In the genomic region with DNA sequence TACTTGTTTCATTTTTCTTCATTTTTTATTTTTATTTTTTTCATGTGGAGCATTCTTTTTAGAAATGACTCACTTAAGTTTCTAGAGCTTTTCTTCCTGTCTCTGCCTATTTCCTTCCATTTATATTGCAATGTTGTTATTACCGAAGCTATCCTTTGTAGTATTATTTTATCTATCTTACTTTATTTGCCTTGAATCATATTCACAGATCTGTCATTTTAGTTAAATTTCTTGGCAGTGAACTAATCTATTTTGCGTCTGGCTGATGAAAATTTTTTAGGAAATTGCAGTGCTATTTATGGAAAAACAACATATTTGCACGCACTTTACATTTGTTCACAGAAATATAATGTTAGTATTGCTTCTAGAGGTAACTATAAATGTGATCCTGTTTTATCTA, we compare ENCODE assay signal across 1 cellular context.
TF ChIP-seq lines count a peak whose summit lies in the region.

No MANE protein-coding gene starts in this region.

TF ChIP-seq in HCT116, 20 proteins besides CTCF, POLR2A, EP300 and RAD21 (continued from another document):
- TF ChIP-seq, protein P1, sequence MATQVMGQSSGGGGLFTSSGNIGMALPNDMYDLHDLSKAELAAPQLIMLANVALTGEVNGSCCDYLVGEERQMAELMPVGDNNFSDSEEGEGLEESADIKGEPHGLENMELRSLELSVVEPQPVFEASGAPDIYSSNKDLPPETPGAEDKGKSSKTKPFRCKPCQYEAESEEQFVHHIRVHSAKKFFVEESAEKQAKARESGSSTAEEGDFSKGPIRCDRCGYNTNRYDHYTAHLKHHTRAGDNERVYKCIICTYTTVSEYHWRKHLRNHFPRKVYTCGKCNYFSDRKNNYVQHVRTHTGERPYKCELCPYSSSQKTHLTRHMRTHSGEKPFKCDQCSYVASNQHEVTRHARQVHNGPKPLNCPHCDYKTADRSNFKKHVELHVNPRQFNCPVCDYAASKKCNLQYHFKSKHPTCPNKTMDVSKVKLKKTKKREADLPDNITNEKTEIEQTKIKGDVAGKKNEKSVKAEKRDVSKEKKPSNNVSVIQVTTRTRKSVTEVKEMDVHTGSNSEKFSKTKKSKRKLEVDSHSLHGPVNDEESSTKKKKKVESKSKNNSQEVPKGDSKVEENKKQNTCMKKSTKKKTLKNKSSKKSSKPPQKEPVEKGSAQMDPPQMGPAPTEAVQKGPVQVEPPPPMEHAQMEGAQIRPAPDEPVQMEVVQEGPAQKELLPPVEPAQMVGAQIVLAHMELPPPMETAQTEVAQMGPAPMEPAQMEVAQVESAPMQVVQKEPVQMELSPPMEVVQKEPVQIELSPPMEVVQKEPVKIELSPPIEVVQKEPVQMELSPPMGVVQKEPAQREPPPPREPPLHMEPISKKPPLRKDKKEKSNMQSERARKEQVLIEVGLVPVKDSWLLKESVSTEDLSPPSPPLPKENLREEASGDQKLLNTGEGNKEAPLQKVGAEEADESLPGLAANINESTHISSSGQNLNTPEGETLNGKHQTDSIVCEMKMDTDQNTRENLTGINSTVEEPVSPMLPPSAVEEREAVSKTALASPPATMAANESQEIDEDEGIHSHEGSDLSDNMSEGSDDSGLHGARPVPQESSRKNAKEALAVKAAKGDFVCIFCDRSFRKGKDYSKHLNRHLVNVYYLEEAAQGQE (IDR thresholded peaks at IDR 0.05; ENCODE audit: low read depth): no peak
- TF ChIP-seq SIN3A (IDR thresholded peaks at IDR 0.05; ENCODE audit: low read depth): no peak
